In genomic region chr12:4034926-4035325, GRCh38 we compare ENCODE assay signal across 1 cellular context.
TF ChIP-seq lines count a peak whose summit lies in the region.

No MANE protein-coding gene starts in this region.

TF ChIP-seq in HepG2, 621 proteins besides CTCF, POLR2A, EP300 and RAD21 (continued from another document):
- no peak for TF ChIP-seq ZNF800 (CRISPR knock-in tag; IDR thresholded peaks at IDR 0.05)
- no peak for TF ChIP-seq MEF2D (CRISPR knock-in tag; IDR thresholded peaks at IDR 0.05)
- TF ChIP-seq CEBPG (CRISPR knock-in tag; IDR thresholded peaks at IDR 0.05): 0 out of 2 replicates have a peak, but pooled peaks have one; percentile 6
TF ChIP-seq in HepG2: peak in this region for 3.
